Comparison of ENCODE assay signal across 9 cellular contexts in genomic region chr14:89899917-89900680, GRCh38. TPM values are rescaled to one million over a fixed set of nuclear protein-coding genes. Genes with fewer than 3 reads are reported as not detected.
DNase-seq lines count a peak whose midpoint lies in the region; ATAC-seq, FAIRE-seq and TF ChIP-seq lines count a peak whose summit lies in the region.
"Had no signal": no experiment of that assay in that cellular context is flagged by ENCODE, and none has a peak within 500 bp of the region (broad histone marks: within the 10 kb centered on the region; RNA-seq: fewer than 3 reads in every experiment).

No MANE protein-coding gene starts in this region.

- no peaks in the 10 kb centered on the region for H3K9me2 ChIP-seq in GM23248 (ENCODE audit: insufficient read depth)

- H3K9me3 ChIP-seq in CD8-positive, alpha-beta T cell (ENCODE audit: low read length), result no peaks in the 10 kb centered on the region
- H3K9me3 ChIP-seq in GM23248 (ENCODE audit: low read depth) (no peaks in the 10 kb centered on the region), heart right ventricle (no peaks in the 10 kb centered on the region)

- 74 to 77% methylated on average over 4 of the region's 4 CpGs for WGBS in GM23248 (ENCODE audit: low coverage in 1 of 2, low lambda C conversion rate in 2 of 2, missing lambda C conversion rate in 2 of 2), 2 experiments
- 78 to 82% methylated on average over 4 of the region's 4 CpGs for WGBS in heart right ventricle, 2 donors

- H3K4me3 Mint-ChIP-seq in CD8-positive, alpha-beta T cell, result no peak overlapping the region

- no peak for ATAC-seq in CD8-positive, alpha-beta T cell
- peak in 1 of 8 donors; percentile 53 for ATAC-seq in heart right ventricle
- no peak for ATAC-seq in HG03571 (IDR thresholded peaks at IDR 0.05; ENCODE audit: unreplicated experiment)
- no peak for ATAC-seq in GM21825 (IDR thresholded peaks at IDR 0.05; ENCODE audit: unreplicated experiment)

- no peaks in the 10 kb centered on the region for H3K36me3 Mint-ChIP-seq in CD8-positive, alpha-beta T cell

- H4K20me1 ChIP-seq in GM23248 (ENCODE audit: insufficient read depth), result no peaks in the 10 kb centered on the region

- no peak overlapping the region for H3K4me3 ChIP-seq in CD8-positive, alpha-beta T cell (ENCODE audit: low read depth, low read length)
- H3K4me3 ChIP-seq in GM23248, result no peak overlapping the region
- H3K4me3 ChIP-seq in heart right ventricle, result no peak overlapping the region

- no peak for FAIRE-seq in urothelium cell line (lab: Jason Lieb, UNC)
- FAIRE-seq: islet of Langerhans had no signal

- in situ Hi-C loops in GM23248 (cut with MboI), result no loop called here
- in situ Hi-C loops in SK-MEL-5 (cut with HindIII; ENCODE audit: low pct_unique_long_range_greater_than_20kb, low sequenced_read_pairs), result no loop called here

- DNase-seq in CD8-positive, alpha-beta T cell, result peak in 1 of 7 experiments; percentile 13
- peak; percentile 61 for DNase-seq in GM23248
- peak; percentile 27 for DNase-seq in SK-MEL-5 (ENCODE audit: low read depth, low spot score)
- DNase-seq in heart right ventricle, result no peak
- peak; percentile 11 for DNase-seq in urothelium cell line (ENCODE audit: low spot score)
- DNase-seq in NCI-H226, result no peak

- H3K9me3 Mint-ChIP-seq in CD8-positive, alpha-beta T cell, result no peaks in the 10 kb centered on the region

- H3K4me1 ChIP-seq in CD8-positive, alpha-beta T cell (ENCODE audit: insufficient read depth, low read length), result no peaks in the 10 kb centered on the region
- H3K4me1 ChIP-seq in GM23248 (ENCODE audit: insufficient read depth) (peaks cover 16% of the 10 kb centered on the region; the same call in 1 of the 2 replicates), heart right ventricle (peaks cover 0 to 12% (median 0%) of the 10 kb centered on the region in 9 donors)

- POLR2A ChIA-PET in CD8-positive, alpha-beta T cell (lab: Charles Lee), result no interaction called here

- H3K27ac Mint-ChIP-seq in CD8-positive, alpha-beta T cell, result no peak overlapping the region

- H3K27me3 ChIP-seq in CD8-positive, alpha-beta T cell (ENCODE audit: insufficient read depth, low read length), result no peaks in the 10 kb centered on the region
- H3K27me3 ChIP-seq in GM23248 (replicated peaks; ENCODE audit: insufficient read depth) (no peaks in the 10 kb centered on the region), heart right ventricle (no peaks in the 10 kb centered on the region)

- CTCF ChIA-PET in CD8-positive, alpha-beta T cell (lab: Charles Lee), result interaction anchor here (0.6 to 2.8 kb wide), 9 partner anchors 9 to 859 kb away, joined by 3 to 8 read pairs (median 3); no protein-coding TSS in a partner anchor

- H3K4me1 Mint-ChIP-seq in CD8-positive, alpha-beta T cell (ENCODE audit: low read depth), result peaks cover 18% of the 10 kb centered on the region

- H3K9ac ChIP-seq in GM23248, result no peak overlapping the region

- peak; percentile 56 for TF ChIP-seq CTCF in CD8-positive, alpha-beta T cell (IDR thresholded peaks at IDR 0.05)
- peak in 8 of 9 donors; percentile 29 to 69 (median 60) for TF ChIP-seq CTCF in heart right ventricle (IDR thresholded peaks at IDR 0.05)

- no peaks in the 10 kb centered on the region for H3F3A ChIP-seq in GM23248 (ENCODE audit: insufficient read depth)

- intact Hi-C loops in CD8-positive, alpha-beta T cell (cut with DNase I, micrococcal nuclease), result loop anchor here (1.0 to 5.0 kb wide), 2 partner anchors 723 to 860 kb away; no protein-coding TSS in a partner anchor
- intact Hi-C loops in heart right ventricle (cut with DNase I), result loop anchor here in 6 of 10 donors (5.0 to 10.0 kb wide), 4 partner anchors 115 to 873 kb away; no protein-coding TSS in a partner anchor

- H3K27ac ChIP-seq in CD8-positive, alpha-beta T cell (ENCODE audit: low read depth, low read length), result no peak overlapping the region
- H3K27ac ChIP-seq in GM23248 (no peak overlapping the region), heart right ventricle (no peak overlapping the region)

- H3K79me2 ChIP-seq in GM23248 (ENCODE audit: insufficient read depth), result no peaks in the 10 kb centered on the region

- H3K36me3 ChIP-seq in CD8-positive, alpha-beta T cell (ENCODE audit: insufficient read depth, low read length), result no peaks in the 10 kb centered on the region
- no peaks in the 10 kb centered on the region for H3K36me3 ChIP-seq in GM23248 (ENCODE audit: low read depth)
- H3K36me3 ChIP-seq in heart right ventricle, result no peaks in the 10 kb centered on the region

- peaks cover 2% of the 10 kb centered on the region for H3K27me3 Mint-ChIP-seq in CD8-positive, alpha-beta T cell (ENCODE audit: low read depth)

- H2AFZ ChIP-seq in GM23248, result peak overlapping the region; percentile 12; the same call in 1 of the 2 replicates

- H3K4me2 ChIP-seq in GM23248 (ENCODE audit: unreplicated experiment), result no peak overlapping the region

RNA-seq across cellular contexts. Expression of gene EFCAB11, which starts 54.4 kb away (rescaled TPM):
- 1 to 10 TPM in 1 of 2 experiments, under 1 TPM in 1; 0.76 to 1.1 TPM for total RNA-seq in CD8-positive, alpha-beta T cell
- 4.3 and 7.9 TPM in 2 replicates for total RNA-seq in GM23248 (2014; rRNA removed; shearing (Covaris generic))
- polyA plus RNA-seq in GM23248 (2016; fragmentation: Nextera tagmentation; extraction: Ambion mirVana) (16.2 and 16.4 TPM in 2 replicates), heart right ventricle (1 to 10 TPM in 1 of 2 donors, under 1 TPM in 1; 0.95 to 2.9 TPM)
- 3.3 and 6.1 TPM in 2 replicates for total RNA-seq in SK-MEL-5 (2014; rRNA removed; shearing (Covaris generic))
- polyA plus RNA-seq in SK-MEL-5 (2015; cell fraction: cytosol; rRNA removed), result 2.1 and 4.0 TPM in 2 replicates
- polyA plus RNA-seq in SK-MEL-5 (2015; cell fraction: nucleus; rRNA removed), result 3.3 and 6.0 TPM in 2 replicates
- total RNA-seq in heart right ventricle, result 1 to 10 TPM; 2.4 to 6.7 (median 3.6) TPM

RNA-seq across cellular contexts. Expression of gene TDP1, which starts 55.6 kb away (rescaled TPM):
- total RNA-seq in CD8-positive, alpha-beta T cell, result 10 to 100 TPM; 51.0 to 52.8 TPM
- total RNA-seq in GM23248 (2014; rRNA removed; shearing (Covaris generic)), result 12.6 and 16.3 TPM in 2 replicates
- polyA plus RNA-seq in GM23248 (2016; fragmentation: Nextera tagmentation; extraction: Ambion mirVana) (11.1 and 11.8 TPM in 2 replicates), heart right ventricle (1 to 10 TPM in 1 of 2 donors, under 1 TPM in 1; 0.80 to 3.1 TPM)
- 11.7 and 16.6 TPM in 2 replicates for total RNA-seq in SK-MEL-5 (2014; rRNA removed; shearing (Covaris generic))
- 8.5 and 9.6 TPM in 2 replicates for polyA plus RNA-seq in SK-MEL-5 (2015; cell fraction: cytosol; rRNA removed)
- 15.9 and 21.2 TPM in 2 replicates for polyA plus RNA-seq in SK-MEL-5 (2015; cell fraction: nucleus; rRNA removed)
- total RNA-seq in heart right ventricle, result 1 to 10 TPM; 1.4 to 7.1 (median 3.6) TPM

Comparison
In these comparisons a context has a peak if more than half of its experiments do, and no peak if none do; other contexts are left out.
1. DNase-seq: peak in GM23248 (single experiment), SK-MEL-5 (single experiment) and urothelium cell line (single experiment); none in heart right ventricle (0 of 2) and NCI-H226 (single experiment).